25 cellular contexts compared by ENCODE assay signal in the genomic region with DNA sequence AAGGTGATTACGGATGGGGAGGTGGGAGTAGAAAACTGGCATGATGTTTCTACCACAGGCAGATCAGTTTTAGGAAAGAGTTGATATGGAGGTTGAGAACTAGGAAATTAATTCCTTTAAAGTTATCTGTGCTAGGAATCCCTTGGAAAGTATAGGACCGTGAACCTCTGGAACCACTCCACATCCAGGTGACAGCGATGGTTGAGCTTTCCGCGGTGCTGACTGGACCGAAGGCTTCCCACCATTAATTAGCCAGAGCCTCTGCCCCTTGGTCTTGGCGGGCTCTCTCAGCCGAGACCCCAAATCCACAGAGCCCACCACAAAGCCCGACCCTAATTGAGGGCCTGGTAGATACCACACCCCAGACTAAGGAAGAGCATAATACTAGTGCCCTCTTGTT.
"Had no signal": no experiment of that assay in that cellular context is flagged by ENCODE, and none has a peak within 500 bp of the region (broad histone marks: within the 10 kb centered on the region; RNA-seq: fewer than 3 reads in every experiment).

No MANE protein-coding gene starts in this region.

- H3K27me3 ChIP-seq: colonic mucosa, esophagus squamous epithelium, gastrocnemius medialis had no signal

- H3K27ac ChIP-seq: colonic mucosa, coronary artery, dorsolateral prefrontal cortex, epithelial cell of prostate, esophagus muscularis mucosa, esophagus squamous epithelium, foreskin keratinocyte, gastrocnemius medialis, gastroesophageal sphincter, heart left ventricle, heart right ventricle had no signal

- H3K4me1 Mint-ChIP-seq: endodermal cell had no signal

- ATAC-seq: effector memory CD8-positive, alpha-beta T cell; esophagus mucosa; foreskin keratinocyte; gastrocnemius medialis; gastroesophageal sphincter; heart left ventricle; heart right ventricle had no signal

- H3K36me3 ChIP-seq: colonic mucosa, esophagus muscularis mucosa, esophagus squamous epithelium, gastrocnemius medialis, gastroesophageal sphincter, heart left ventricle, heart right ventricle had no signal

- H3K4me3 ChIP-seq: colonic mucosa, coronary artery, dorsolateral prefrontal cortex, esophagus muscularis mucosa, esophagus squamous epithelium, gastrocnemius medialis, gastroesophageal sphincter, heart left ventricle, heart right ventricle had no signal

- H3K9me3 ChIP-seq: colonic mucosa, esophagus muscularis mucosa, esophagus squamous epithelium, gastrocnemius medialis, gastroesophageal sphincter, heart left ventricle, heart right ventricle had no signal

- H3K9me3 Mint-ChIP-seq: dendritic cell treated with granulocyte-macrophage colony-stimulating factor and Interleukin-4, amounts not matched to agents 40 ng/mL and 50 ng/mL, for 4 days; effector memory CD8-positive, alpha-beta T cell had no signal

- H3K4me3 Mint-ChIP-seq: dendritic cell treated with granulocyte-macrophage colony-stimulating factor and Interleukin-4, amounts not matched to agents 40 ng/mL and 50 ng/mL, for 4 days; effector memory CD8-positive, alpha-beta T cell; endodermal cell had no signal

- H3K4me1 ChIP-seq: colonic mucosa, esophagus muscularis mucosa, esophagus squamous epithelium, foreskin keratinocyte, gastrocnemius medialis, gastroesophageal sphincter, heart left ventricle, heart right ventricle had no signal

- DNase-seq: colonic mucosa; cortex of kidney; dermis blood vessel endothelial cell; dorsolateral prefrontal cortex; effector CD4-positive, alpha-beta T cell; effector CD8-positive, alpha-beta T cell; effector memory CD4-positive, alpha-beta T cell; effector memory CD8-positive, alpha-beta T cell; endodermal cell; erythroblast; esophagus squamous epithelium; foreskin fibroblast; foreskin keratinocyte; foreskin melanocyte; gastrocnemius medialis; glutamatergic neuron; head of caudate nucleus; heart left ventricle; heart right ventricle had no signal

- H3K27ac Mint-ChIP-seq: dendritic cell treated with granulocyte-macrophage colony-stimulating factor and Interleukin-4, amounts not matched to agents 40 ng/mL and 50 ng/mL, for 4 days; effector memory CD8-positive, alpha-beta T cell; endodermal cell had no signal
